ENCODE assay signal across 19 cellular contexts in genomic region chr9:128374221-128374675, GRCh38.
"Had no signal": no experiment of that assay in that cellular context is flagged by ENCODE, and none has a peak within 500 bp of the region (broad histone marks: within the 10 kb centered on the region; RNA-seq: fewer than 3 reads in every experiment).

No MANE protein-coding gene starts in this region.

- H3K27ac Mint-ChIP-seq: activated CD4-positive, alpha-beta T cell treated with anti-CD3 and anti-CD28 coated beads, Interleukin-2, amount 10 ng/mL, durations not matched to agents 7 days and 5 days; stimulated activated naive B cell treated with anti-CD40 and anti-IgM and Interleukin-4, amounts not matched to agents 10 μg/mL and 1 μg/mL and 100 μg/mL, for 72 hours; T-cell; type B pancreatic cell had no signal

- DNase-seq: activated CD4-positive, alpha-beta T cell treated with anti-CD3 and anti-CD28 coated beads, Interleukin-2, amount 10 ng/mL, durations not matched to agents 7 days and 5 days; activated CD8-positive, alpha-beta memory T cell treated with anti-CD3 and anti-CD28 coated beads for 24 hours; activated gamma-delta T cell treated with Interleukin-2 at 50 U/mL for 16 hours; amniotic stem cell; brain microvascular endothelial cell; dermis blood vessel endothelial cell; gastrocnemius medialis; left ventricle myocardium inferior; stimulated activated CD4-positive, alpha-beta T cell treated with anti-CD3 and anti-CD28 coated beads, Interleukin-4, amount 100 ng/mL, for 1 hour; stimulated activated naive B cell treated with anti-CD40 and anti-IgM and Interleukin-4, amounts not matched to agents 10 μg/mL and 1 μg/mL and 100 μg/mL, for 72 hours; T-cell; T-helper 9 cell had no signal

- ATAC-seq: gastrocnemius medialis; stimulated activated naive B cell treated with anti-CD40 and anti-IgM and Interleukin-4, amounts not matched to agents 10 μg/mL and 1 μg/mL and 100 μg/mL, for 72 hours; T-cell had no signal

- H3K9me3 Mint-ChIP-seq: activated CD4-positive, alpha-beta T cell treated with anti-CD3 and anti-CD28 coated beads, Interleukin-2, amount 10 ng/mL, durations not matched to agents 7 days and 5 days; memory B cell; stimulated activated naive B cell treated with anti-CD40 and anti-IgM and Interleukin-4, amounts not matched to agents 10 μg/mL and 1 μg/mL and 100 μg/mL, for 72 hours; T-cell; type B pancreatic cell had no signal

- H3K36me3 Mint-ChIP-seq: type B pancreatic cell had no signal

- H3K27ac ChIP-seq: brain microvascular endothelial cell, epithelial cell of prostate, gastrocnemius medialis, left ventricle myocardium inferior, parathyroid adenoma, right atrium auricular region, SK-N-MC had no signal

- H3K27me3 ChIP-seq: brain microvascular endothelial cell, gastrocnemius medialis, right atrium auricular region had no signal

- H3K4me3 ChIP-seq: gastrocnemius medialis, left ventricle myocardium inferior, right atrium auricular region, SK-N-MC had no signal

- H3K9me3 ChIP-seq: gastrocnemius medialis, left ventricle myocardium inferior, right atrium auricular region had no signal

- H3K27me3 Mint-ChIP-seq: activated CD4-positive, alpha-beta T cell treated with anti-CD3 and anti-CD28 coated beads, Interleukin-2, amount 10 ng/mL, durations not matched to agents 7 days and 5 days; activated naive CD8-positive, alpha-beta T cell; memory B cell; stimulated activated naive B cell treated with anti-CD40 and anti-IgM and Interleukin-4, amounts not matched to agents 10 μg/mL and 1 μg/mL and 100 μg/mL, for 72 hours; T-cell; type B pancreatic cell had no signal

- H3K4me3 Mint-ChIP-seq: activated CD4-positive, alpha-beta T cell treated with anti-CD3 and anti-CD28 coated beads, Interleukin-2, amount 10 ng/mL, durations not matched to agents 7 days and 5 days; memory B cell had no signal
